In genomic region chr1:10762153-10762523, GRCh38 we compare ENCODE assay signal across 1 cellular context.
TF ChIP-seq lines count a peak whose summit lies in the region.

No MANE protein-coding gene starts in this region.

TF ChIP-seq in H1, 55 proteins besides CTCF, POLR2A, EP300 and RAD21:
- TF ChIP-seq BACH1 (IDR thresholded peaks at IDR 0.05; ENCODE audit: low read length): no peak
- TF ChIP-seq SIRT6 (IDR thresholded peaks at IDR 0.05; ENCODE audit: low read length): no peak
- no peak for TF ChIP-seq CREB1 (IDR thresholded peaks at IDR 0.05)
- no peak for TF ChIP-seq CHD2 (IDR thresholded peaks at IDR 0.05; ENCODE audit: low read length)
